Comparison of ENCODE assay signal across 22 cellular contexts in genomic region chr2:157603203-157603602, GRCh38.
"Had no signal": no experiment of that assay in that cellular context is flagged by ENCODE, and none has a peak within 500 bp of the region (broad histone marks: within the 10 kb centered on the region; RNA-seq: fewer than 3 reads in every experiment).

No MANE protein-coding gene starts in this region.

- H3K4me2 ChIP-seq: PC-9 had no signal

- DNase-seq: activated CD4-positive, alpha-beta T cell treated with anti-CD3 and anti-CD28 coated beads for 4 hours; activated CD8-positive, alpha-beta memory T cell treated with anti-CD3 and anti-CD28 coated beads, Interleukin-2, amount 50 U/mL, for 4 hours; activated CD8-positive, alpha-beta T cell treated with anti-CD3 and anti-CD28 coated beads for 36 hours; activated naive CD4-positive, alpha-beta T cell treated with anti-CD3 and anti-CD28 coated beads, Interleukin-2, amount 50 U/mL, for 16 hours; activated naive CD8-positive, alpha-beta T cell treated with anti-CD3 and anti-CD28 coated beads, Interleukin-2, amount 10 ng/mL, durations not matched to agents 7 days and 5 days; adrenal gland; aorta; caudate nucleus; colonic mucosa; MG63; MV-4-11; NCI-H1092 treated with DMSO at 0.1 percent for 48 hours; NCI-H1694 treated with DMSO at 0.1 percent for 48 hours; NCI-H345; NCI-H524; NCI-H748 treated with DMSO at 0.1 percent for 48 hours; NK-92 treated with Interleukin-12 subunit alpha and Interleukin-12 subunit beta, amount 100 ng/mL, for 24 hours; PC-9; SHP77 treated with DMSO at 0.1 percent for 48 hours had no signal

- H3K27ac Mint-ChIP-seq: activated CD8-positive, alpha-beta T cell treated with anti-CD3 and anti-CD28 coated beads for 36 hours; activated naive CD8-positive, alpha-beta T cell treated with anti-CD3 and anti-CD28 coated beads, Interleukin-2, amount 10 ng/mL, durations not matched to agents 7 days and 5 days; T-helper 1 cell treated with Interleukin-12 subunit alpha and Interleukin-12 subunit beta and Interleukin-4 antibody, amounts not matched to agents 30 μg/mL and 1 μg/mL, for 36 hours had no signal

- ATAC-seq: activated CD4-positive, CD25-positive, alpha-beta regulatory T cell treated with anti-CD3 and anti-CD28 coated beads, Interleukin-2, amount 50 U/mL, for 24 hours; activated CD8-positive, alpha-beta T cell treated with anti-CD3 and anti-CD28 coated beads for 36 hours had no signal

- H3K36me3 Mint-ChIP-seq: activated naive CD8-positive, alpha-beta T cell treated with anti-CD3 and anti-CD28 coated beads, Interleukin-2, amount 10 ng/mL, durations not matched to agents 7 days and 5 days had no signal

- H3K4me3 ChIP-seq: adrenal gland, breast epithelium, colonic mucosa, MG63, PC-9 had no signal

- H3K4me3 Mint-ChIP-seq: activated CD8-positive, alpha-beta T cell treated with anti-CD3 and anti-CD28 coated beads for 36 hours; activated naive CD8-positive, alpha-beta T cell treated with anti-CD3 and anti-CD28 coated beads, Interleukin-2, amount 10 ng/mL, durations not matched to agents 7 days and 5 days; T-helper 1 cell treated with Interleukin-12 subunit alpha and Interleukin-12 subunit beta and Interleukin-4 antibody, amounts not matched to agents 30 μg/mL and 1 μg/mL, for 36 hours had no signal

- H3K4me1 ChIP-seq: adrenal gland, breast epithelium, colonic mucosa had no signal

- H2AFZ ChIP-seq: PC-9 had no signal

- H3K9me3 ChIP-seq: adrenal gland, breast epithelium, colonic mucosa, MG63 had no signal

- H3K4me1 Mint-ChIP-seq: activated naive CD8-positive, alpha-beta T cell treated with anti-CD3 and anti-CD28 coated beads, Interleukin-2, amount 10 ng/mL, durations not matched to agents 7 days and 5 days had no signal

- H3K27ac ChIP-seq: adrenal gland, breast epithelium, colonic mucosa, PC-9 had no signal

- H3K36me3 ChIP-seq: adrenal gland, breast epithelium, colonic mucosa, MG63 had no signal

- H3K9me3 Mint-ChIP-seq: activated CD8-positive, alpha-beta T cell treated with anti-CD3 and anti-CD28 coated beads for 36 hours; activated naive CD8-positive, alpha-beta T cell treated with anti-CD3 and anti-CD28 coated beads, Interleukin-2, amount 10 ng/mL, durations not matched to agents 7 days and 5 days; T-helper 1 cell treated with Interleukin-12 subunit alpha and Interleukin-12 subunit beta and Interleukin-4 antibody, amounts not matched to agents 30 μg/mL and 1 μg/mL, for 36 hours had no signal

- H3K27me3 ChIP-seq: adrenal gland, breast epithelium, colonic mucosa had no signal
